Comparison of ENCODE assay signal across 8 cellular contexts in genomic region chr12:67649165-67650126, GRCh38. TPM values are rescaled to one million over a fixed set of nuclear protein-coding genes. Genes with fewer than 3 reads are reported as not detected.
A peak's percentile ranks its signal among the peaks of the same experiment; 100 is the strongest.
DNase-seq lines count a peak whose midpoint lies in the region; ATAC-seq lines count a peak whose summit lies in the region.

No MANE protein-coding gene starts in this region.

- H3K27ac ChIP-seq in CD4-positive, CD25-positive, alpha-beta regulatory T cell (ENCODE audit: insufficient read depth, low read length, poor library complexity, severe bottlenecking), result peak overlapping the region; percentile 69
- H3K27ac ChIP-seq in duodenal mucosa (ENCODE audit: low read depth, low read length) (peak overlapping the region; percentile 94), mesodermal cell (ENCODE audit: low read depth, low read length, severe bottlenecking) (peak overlapping the region; percentile 89)

- H3K4me1 ChIP-seq in CD4-positive, CD25-positive, alpha-beta regulatory T cell (ENCODE audit: control insufficient read depth, insufficient read depth, low read length, poor library complexity, severe bottlenecking), result peaks cover 52% of the 10 kb centered on the region
- H3K4me1 ChIP-seq in duodenal mucosa (ENCODE audit: control insufficient read depth in 1 of 2, insufficient read depth in 2 of 2, low read length in 2 of 2) (peaks cover 13 to 33% of the 10 kb centered on the region in 2 donors), mesodermal cell (ENCODE audit: control insufficient read depth, insufficient read depth, low read length, poor library complexity, severe bottlenecking) (peaks cover 29% of the 10 kb centered on the region)

- peak overlapping the region; percentile 95 to 100 (median 99) for H3K27ac Mint-ChIP-seq in CD4-positive, CD25-positive, alpha-beta regulatory T cell
- H3K27ac Mint-ChIP-seq in stimulated activated naive CD8-positive, alpha-beta T cell treated with anti-CD3 and anti-CD28 coated beads, Interleukin-15, amount 100 ng/mL, for 72 hours, result peak overlapping the region; percentile 96 to 97

- peaks cover 10% of the 10 kb centered on the region for H3K27me3 Mint-ChIP-seq in CD4-positive, CD25-positive, alpha-beta regulatory T cell
- no peaks in the 10 kb centered on the region for H3K27me3 Mint-ChIP-seq in stimulated activated naive CD8-positive, alpha-beta T cell treated with anti-CD3 and anti-CD28 coated beads, Interleukin-15, amount 100 ng/mL, for 72 hours

- peaks cover 5% of the 10 kb centered on the region for H3K36me3 ChIP-seq in CD4-positive, CD25-positive, alpha-beta regulatory T cell (ENCODE audit: control insufficient read depth, insufficient read depth, low read length)
- H3K36me3 ChIP-seq in duodenal mucosa (ENCODE audit: control insufficient read depth in 1 of 2, insufficient read depth in 2 of 2, low read length in 2 of 2) (peaks cover 4 to 7% of the 10 kb centered on the region in 2 donors), mesodermal cell (ENCODE audit: control insufficient read depth, insufficient read depth, low read length) (peaks cover 25% of the 10 kb centered on the region)

- no peaks in the 10 kb centered on the region for H3K27me3 ChIP-seq in CD4-positive, CD25-positive, alpha-beta regulatory T cell (ENCODE audit: control insufficient read depth, insufficient read depth, low read length)
- H3K27me3 ChIP-seq in duodenal mucosa (ENCODE audit: control insufficient read depth in 1 of 2, insufficient read depth in 2 of 2, low read length in 2 of 2), result no peaks in the 10 kb centered on the region

- peak overlapping the region; percentile 96 for H3K4me3 ChIP-seq in CD4-positive, CD25-positive, alpha-beta regulatory T cell (ENCODE audit: low read depth, low read length)
- peak overlapping the region; percentile 93 to 96 for H3K4me3 ChIP-seq in duodenal mucosa (ENCODE audit: low read depth in 1 of 2, low read length in 2 of 2)
- peak overlapping the region; percentile 93 for H3K4me3 ChIP-seq in mesodermal cell (ENCODE audit: extremely low read depth, insufficient read depth, low read length, poor library complexity, severe bottlenecking)

- H3K4me3 Mint-ChIP-seq in CD4-positive, CD25-positive, alpha-beta regulatory T cell, result peak overlapping the region; percentile 97 to 99 (median 98)
- peak overlapping the region; percentile 86 to 94 for H3K4me3 Mint-ChIP-seq in stimulated activated naive CD8-positive, alpha-beta T cell treated with anti-CD3 and anti-CD28 coated beads, Interleukin-15, amount 100 ng/mL, for 72 hours

- H3K36me3 Mint-ChIP-seq in CD4-positive, CD25-positive, alpha-beta regulatory T cell, result peaks cover 28% of the 10 kb centered on the region

- WGBS in mesodermal cell (ENCODE audit: insufficient coverage in 2 of 2), 2 experiments, result 0% methylated on average over 73 to 85 of the region's 112 CpGs

- H3K4me1 Mint-ChIP-seq in CD4-positive, CD25-positive, alpha-beta regulatory T cell, result peaks cover 9 to 52% (median 34%) of the 10 kb centered on the region in 4 donors
- peaks cover 49% of the 10 kb centered on the region for H3K4me1 Mint-ChIP-seq in stimulated activated naive CD8-positive, alpha-beta T cell treated with anti-CD3 and anti-CD28 coated beads, Interleukin-15, amount 100 ng/mL, for 72 hours

- H3K9ac ChIP-seq in duodenal mucosa (ENCODE audit: low read depth in 1 of 2, low read length in 2 of 2), result peak overlapping the region; percentile 81 to 95

- DNase-seq in CD4-positive, CD25-positive, alpha-beta regulatory T cell, result peak; percentile 7 to 44 (median 44)
- peak; percentile 60 for DNase-seq in activated CD4-positive, CD25-positive, alpha-beta regulatory T cell treated with anti-CD3 and anti-CD28 coated beads, Interleukin-2, amount 50 U/mL, for 72 hours
- peak; percentile 52 to 58 for DNase-seq in stimulated activated naive CD8-positive, alpha-beta T cell treated with anti-CD3 and anti-CD28 coated beads, Interleukin-15, amount 100 ng/mL, for 72 hours
- no peak for DNase-seq in iPS-NIHi7 (ENCODE audit: extremely low spot score)

- ATAC-seq in CD4-positive, CD25-positive, alpha-beta regulatory T cell (ENCODE audit: low read depth in 2 of 2), result peak; percentile 10 to 19
- ATAC-seq in GM19397 (IDR thresholded peaks at IDR 0.05; ENCODE audit: unreplicated experiment), result peak; percentile 23
- peak; percentile 17 for ATAC-seq in HG03469 (IDR thresholded peaks at IDR 0.05; ENCODE audit: unreplicated experiment)
- ATAC-seq in stimulated activated naive CD8-positive, alpha-beta T cell treated with anti-CD3 and anti-CD28 coated beads, Interleukin-15, amount 100 ng/mL, for 72 hours, result peak; percentile 51

- H3K9me3 ChIP-seq in CD4-positive, CD25-positive, alpha-beta regulatory T cell (ENCODE audit: control insufficient read depth in 2 of 2, low read length in 2 of 2), result no peaks in the 10 kb centered on the region
- H3K9me3 ChIP-seq in duodenal mucosa (ENCODE audit: control insufficient read depth in 1 of 2, low read length in 2 of 2) (no peaks in the 10 kb centered on the region), mesodermal cell (ENCODE audit: control insufficient read depth, low read length) (peaks cover 6% of the 10 kb centered on the region)

- peaks cover 0 to 6% (median 0%) of the 10 kb centered on the region in 7 donors for H3K9me3 Mint-ChIP-seq in CD4-positive, CD25-positive, alpha-beta regulatory T cell
- H3K9me3 Mint-ChIP-seq in stimulated activated naive CD8-positive, alpha-beta T cell treated with anti-CD3 and anti-CD28 coated beads, Interleukin-15, amount 100 ng/mL, for 72 hours, result no peaks in the 10 kb centered on the region

RNA-seq across cellular contexts. Expression of gene DYRK2, which starts 0.9 kb away (rescaled TPM):
- total RNA-seq in CD4-positive, CD25-positive, alpha-beta regulatory T cell, result 91.4 TPM
- polyA plus RNA-seq in CD4-positive, CD25-positive, alpha-beta regulatory T cell, result 10 to 100 TPM; 53.5 to 87.9 (median 71.9) TPM
- 43.1 TPM for polyA plus RNA-seq in mesodermal cell (2013, experiment 1 of 2)
- polyA plus RNA-seq in mesodermal cell (2013, experiment 2 of 2), result 36.2 TPM
